In the genomic region with DNA sequence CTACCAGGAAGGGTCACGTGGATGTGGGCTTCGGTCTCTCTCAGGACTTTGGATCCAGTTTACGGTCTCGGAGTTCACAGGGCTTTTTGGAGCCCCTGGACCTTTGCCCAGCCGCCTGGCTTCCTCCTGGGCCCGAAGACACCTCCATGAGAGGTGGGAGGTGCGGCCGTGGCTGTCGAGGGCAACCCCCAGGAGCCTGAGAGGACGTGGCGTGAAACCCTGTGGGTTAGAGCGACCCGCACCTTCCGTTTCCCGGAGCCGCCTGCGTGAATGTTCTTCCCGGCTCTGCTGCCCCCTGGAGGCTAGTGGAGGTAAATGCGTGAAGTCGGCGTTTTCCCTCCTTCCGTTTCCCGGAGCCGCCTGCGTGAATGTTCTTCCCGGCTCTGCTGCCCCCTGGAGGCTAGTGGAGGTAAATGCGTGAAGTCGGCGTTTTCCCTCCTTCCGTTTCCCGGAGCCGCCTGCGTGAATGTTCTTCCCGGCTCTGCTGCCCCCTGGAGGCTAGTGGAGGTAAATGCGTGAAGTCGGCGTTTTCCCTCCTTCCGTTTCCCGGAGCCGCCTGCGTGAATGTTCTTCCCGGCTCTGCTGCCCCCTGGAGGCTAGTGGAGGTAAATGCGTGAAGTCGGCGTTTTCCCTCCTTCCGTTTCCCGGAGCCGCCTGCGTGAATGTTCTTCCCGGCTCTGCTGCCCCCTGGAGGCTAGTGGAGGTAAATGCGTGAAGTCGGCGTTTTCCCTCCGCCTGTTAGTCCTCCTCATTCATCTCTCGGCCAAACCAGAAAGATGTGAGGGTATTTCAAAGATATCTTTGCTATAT, we compare ENCODE assay signal across 13 cellular contexts. TPM values are rescaled to one million over a fixed set of nuclear protein-coding genes. Genes with fewer than 3 reads are reported as not detected.
A peak's percentile ranks its signal among the peaks of the same experiment; 100 is the strongest.
DNase-seq lines count a peak whose midpoint lies in the region; ATAC-seq and TF ChIP-seq lines count a peak whose summit lies in the region.
"Not testable (repeated sequence)": the region's sequence is repeated elsewhere in the genome, so short reads cannot be mapped to it uniquely, and the experiment has no call there.
"Had no signal": no experiment of that assay in that cellular context is flagged by ENCODE, and none has a peak within 500 bp of the region (broad histone marks: within the 10 kb centered on the region; RNA-seq: fewer than 3 reads in every experiment).

No MANE protein-coding gene starts in this region.

- H3K9ac ChIP-seq in DND-41 (ENCODE audit: low read depth, low read length); HUES48 (ENCODE audit: low read depth, low read length); colonic mucosa (ENCODE audit: low read depth in 2 of 2, low read length in 2 of 2): not testable (repeated sequence)
- H3K9ac ChIP-seq in OCI-LY1 (ENCODE audit: low read length) = peak overlapping the region; percentile 73

- H3K27ac ChIP-seq in DND-41 (ENCODE audit: low read length); HUES48 (ENCODE audit: low read depth, low read length); colonic mucosa; heart left ventricle: not testable (repeated sequence)
- H3K27ac ChIP-seq in OCI-LY1 (ENCODE audit: low read depth, low read length, poor library complexity, severe bottlenecking) = peak overlapping the region; percentile 61

- H2AFZ ChIP-seq in DND-41 (ENCODE audit: low read depth, low read length) = not testable (repeated sequence)
- peak overlapping the region; percentile 98 for H2AFZ ChIP-seq in OCI-LY1 (ENCODE audit: low read length)

- not testable (repeated sequence) for H3K36me3 ChIP-seq in DND-41 (ENCODE audit: insufficient read depth, low read length); HUES48 (ENCODE audit: control insufficient read depth, insufficient read depth, low read length); OCI-LY1 (ENCODE audit: insufficient read depth, low read length); colonic mucosa; heart left ventricle

- not testable (repeated sequence) for DNase-seq in DND-41; colonic mucosa; type B pancreatic cell (ENCODE audit: extremely low spot score, unreplicated experiment)
- peak; percentile 31 to 47 for DNase-seq in activated T-cell treated with anti-CD3 and anti-CD28 coated beads, Interleukin-2, amount 50 U/mL, for 48 hours
- DNase-seq in heart left ventricle (peak in 1 of 5 donors; percentile 30), nephron progenitor cell (peak; percentile 43)

- not testable (repeated sequence) for H3K4me1 ChIP-seq in DND-41 (ENCODE audit: insufficient read depth, low read length); HUES48 (ENCODE audit: control insufficient read depth, insufficient read depth, low read length); colonic mucosa; heart left ventricle
- peaks cover 14% of the 10 kb centered on the region for H3K4me1 ChIP-seq in OCI-LY1 (ENCODE audit: insufficient read depth, low read length, severe bottlenecking)

- H3K4me1 Mint-ChIP-seq in nephron progenitor cell; type B pancreatic cell (ENCODE audit: unreplicated experiment): not testable (repeated sequence)

- H3F3A ChIP-seq in OCI-LY1 (ENCODE audit: insufficient read depth, low read length) = not testable (repeated sequence)

- H3K4me3 ChIP-seq in DND-41 (ENCODE audit: low read depth in 1 of 2, low read length in 2 of 2); colonic mucosa; heart left ventricle: not testable (repeated sequence)
- H3K4me3 ChIP-seq in HUES48 (ENCODE audit: low read depth, low read length) = peak overlapping the region; percentile 37; the same call in 1 of the 2 replicates
- peak overlapping the region; percentile 64 for H3K4me3 ChIP-seq in OCI-LY1 (ENCODE audit: low read depth, low read length, poor library complexity, severe bottlenecking)

- TF ChIP-seq CTCF in DND-41 (IDR thresholded peaks at IDR 0.05; ENCODE audit: borderline replicate concordance, extremely low read depth, low read length, poor library complexity, severe bottlenecking) (peak; percentile 39), OCI-LY1 (IDR thresholded peaks at IDR 0.05; ENCODE audit: low read length) (peak; percentile 69), colonic mucosa (IDR thresholded peaks at IDR 0.05) (peak; percentile 24), heart left ventricle (IDR thresholded peaks at IDR 0.05) (peak in 11 of 12 donors; percentile 10 to 46 (median 35)), nephron progenitor cell (IDR thresholded peaks at IDR 0.05) (peak; percentile 73), type B pancreatic cell (conservative IDR thresholded peaks at IDR 0.05) (peak; percentile 75)

- TF ChIP-seq POLR2A in heart left ventricle (IDR thresholded peaks at IDR 0.05) = not testable (repeated sequence)

- H3K27me3 ChIP-seq in DND-41 (ENCODE audit: insufficient read depth, low read length, poor library complexity); HUES48 (ENCODE audit: control insufficient read depth, insufficient read depth, low read length); OCI-LY1 (ENCODE audit: insufficient read depth, low read length); colonic mucosa; heart left ventricle: not testable (repeated sequence)

- H3K27ac Mint-ChIP-seq in nephron progenitor cell, type B pancreatic cell: not testable (repeated sequence)

- H3K9me3 Mint-ChIP-seq in nephron progenitor cell = peaks cover 29% of the 10 kb centered on the region
- not testable (repeated sequence) for H3K9me3 Mint-ChIP-seq in type B pancreatic cell

- not testable (repeated sequence) for H3K4me3 Mint-ChIP-seq in nephron progenitor cell, type B pancreatic cell

- not testable (repeated sequence) for H4K20me1 ChIP-seq in DND-41 (ENCODE audit: insufficient read depth, low read length); OCI-LY1 (ENCODE audit: insufficient read depth, low read length)

- H3K79me2 ChIP-seq in DND-41 (ENCODE audit: insufficient read depth, low read length); OCI-LY1 (ENCODE audit: insufficient read depth, low read length): not testable (repeated sequence)

- not testable (repeated sequence) for H3K9me3 ChIP-seq in DND-41 (ENCODE audit: insufficient read depth, low read length, severe bottlenecking); OCI-LY1 (ENCODE audit: low read length); colonic mucosa; heart left ventricle
- H3K9me3 ChIP-seq in HUES48 (ENCODE audit: control insufficient read depth, insufficient read depth, low read length) = peaks cover 35% of the 10 kb centered on the region

- not testable (repeated sequence) for H3K4me2 ChIP-seq in DND-41 (ENCODE audit: insufficient read depth, low read length)
- H3K4me2 ChIP-seq in OCI-LY1 (ENCODE audit: low read length) = peak overlapping the region; percentile 85

- H3K27me3 Mint-ChIP-seq in nephron progenitor cell (ENCODE audit: low read depth, poor library complexity) = peaks cover 27% of the 10 kb centered on the region
- H3K27me3 Mint-ChIP-seq in type B pancreatic cell = peaks cover 27% of the 10 kb centered on the region

- H3K9me2 ChIP-seq in OCI-LY1 (ENCODE audit: low read depth, low read length) = not testable (repeated sequence)

- H3K36me3 Mint-ChIP-seq in nephron progenitor cell (ENCODE audit: low read depth); type B pancreatic cell: not testable (repeated sequence)

- WGBS in heart left ventricle, 4 donors = 62 to 94% (median 72%) methylated on average over 16 to 28 of the region's 55 CpGs

- intact Hi-C loops in colonic mucosa (cut with DNase I) = not testable (repeated sequence)
- intact Hi-C loops in heart left ventricle (cut with DNase I) = loop anchor here in 1 of 10 donors (10.0 kb wide), 1 partner anchor 614 kb away; no protein-coding TSS in a partner anchor

- ATAC-seq in DND-41 (ENCODE audit: insufficient read depth, low read depth); heart left ventricle: not testable (repeated sequence)

RNA-seq across cellular contexts. Expression of gene DMRT3, which starts 22.1 kb away (rescaled TPM):
- total RNA-seq in colonic mucosa (not detected), heart left ventricle (under 1 TPM in 1 of 9 donors, not detected in 8; 0.15 TPM), type B pancreatic cell (ENCODE audit: low replicate concordance) (0.74 and 0.80 TPM in 2 replicates)
- not detected for polyA plus RNA-seq in heart left ventricle
- total RNA-seq: activated CD4-positive, alpha-beta memory T cell treated with anti-CD3 and anti-CD28 coated beads, Interleukin-2, amount 10 ng/mL, durations not matched to agents 7 days and 5 days; activated naive CD8-positive, alpha-beta T cell treated with anti-CD3 and anti-CD28 coated beads, Interleukin-2, amount 10 ng/mL, durations not matched to agents 7 days and 5 days; activated T-cell treated with anti-CD3 and anti-CD28 coated beads, Interleukin-2, amount 50 U/mL, for 72 hours; endothelial cell of umbilical vein; temporal lobe had no signal
- polyA plus RNA-seq: endothelial cell of umbilical vein had no signal

RNA-seq across cellular contexts. Expression of gene DMRT2, which starts 51.7 kb away (rescaled TPM):
- 10 to 100 TPM in 1 of 2 donors, 1 to 10 TPM in 1; 8.7 to 15.9 TPM for total RNA-seq in colonic mucosa
- total RNA-seq in heart left ventricle = under 1 TPM in 5 of 9 donors, not detected in 4; 0.12 to 0.72 (median 0.33) TPM
- polyA plus RNA-seq in heart left ventricle = under 1 TPM in 1 of 2 donors, not detected in 1; 0.11 TPM
- total RNA-seq in type B pancreatic cell (ENCODE audit: low replicate concordance) = 11.4 and 18.8 TPM in 2 replicates
- total RNA-seq: activated naive CD8-positive, alpha-beta T cell treated with anti-CD3 and anti-CD28 coated beads, Interleukin-2, amount 10 ng/mL, durations not matched to agents 7 days and 5 days; activated T-cell treated with anti-CD3 and anti-CD28 coated beads, Interleukin-2, amount 50 U/mL, for 72 hours; endothelial cell of umbilical vein; temporal lobe had no signal
- polyA plus RNA-seq: endothelial cell of umbilical vein had no signal

Comparison
In these comparisons a context has a peak if more than half of its experiments do, and no peak if none do; other contexts are left out.
1. CTCF ChIP-seq: peak in every context shown above with its lines; median percentile 75 in type B pancreatic cell; 73 in nephron progenitor cell; 69 in OCI-LY1; 39 in DND-41; 35 in heart left ventricle; 24 in colonic mucosa.